Comparison of ENCODE assay signal across 12 cellular contexts in the genomic region with DNA sequence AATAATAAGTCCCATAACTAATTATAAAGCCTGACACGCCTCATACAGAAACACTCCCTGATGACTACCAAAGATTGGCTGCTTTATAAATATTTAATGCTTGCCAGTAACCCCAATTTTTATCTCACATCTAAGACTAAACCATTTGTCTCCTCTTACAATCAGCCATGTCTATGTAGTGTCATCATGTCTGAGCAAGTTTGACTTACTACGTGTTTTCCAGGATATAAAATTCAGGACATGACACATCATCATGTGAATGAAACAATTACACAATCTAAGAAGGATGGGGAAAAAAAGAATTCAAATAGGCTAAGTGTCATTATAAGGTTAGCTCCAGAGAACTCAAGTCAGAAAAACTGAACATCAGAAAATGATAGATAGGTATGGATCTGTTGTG.
A peak's percentile ranks its signal among the peaks of the same experiment; 100 is the strongest.
DNase-seq lines count a peak whose midpoint lies in the region; ATAC-seq and TF ChIP-seq lines count a peak whose summit lies in the region.
"Had no signal": no experiment of that assay in that cellular context is flagged by ENCODE, and none has a peak within 500 bp of the region (broad histone marks: within the 10 kb centered on the region; RNA-seq: fewer than 3 reads in every experiment).

No MANE protein-coding gene starts in this region.

- CTCF ChIA-PET in HEK293 (lab: Yijun Ruan, JAX), result no interaction called here

- H3K4me3 ChIP-seq in HEK293 (ENCODE audit: low read depth, low read length) (no peak overlapping the region), spleen (no peak overlapping the region)

- no peaks in the 10 kb centered on the region for H3K9me3 ChIP-seq in HEK293 (ENCODE audit: control insufficient read depth, insufficient read depth, low read depth, low read length)
- H3K9me3 ChIP-seq in spleen, result no peaks in the 10 kb centered on the region

- DNase-seq in amniotic epithelial cell (ENCODE audit: low read depth) (peak; percentile 70), foreskin keratinocyte (peak; percentile 94 to 98), sciatic nerve (ENCODE audit: low spot score) (no peak), NCI-H510A (lab: John Stamatoyannopoulos, UW) (no peak), spleen (no peak)
- DNase-seq in stimulated activated CD4-positive, alpha-beta T cell treated with anti-CD3 and anti-CD28 coated beads, Interleukin-15, amount 100 ng/mL, for 24 hours, result no peak
- DNase-seq: activated naive CD8-positive, alpha-beta T cell treated with anti-CD3 and anti-CD28 coated beads, Interleukin-2, amount 10 ng/mL, durations not matched to agents 7 days and 5 days; COR-L47; NCI-H1048; NCI-H446 had no signal

- POLR2A ChIA-PET in HEK293 (lab: Yijun Ruan, JAX), result interaction anchor here (1.1 kb wide), 1 partner anchor 208 kb away, joined by 6 read pairs; no protein-coding TSS in a partner anchor

- TF ChIP-seq CTCF in HEK293 (tag by site-specific recombination; IDR thresholded peaks at IDR 0.05) (no peak), foreskin keratinocyte (conservative IDR thresholded peaks at IDR 0.05) (no peak), spleen (IDR thresholded peaks at IDR 0.05 in 8 of 11, conservative IDR thresholded peaks at IDR 0.05 in 3 of 11) (no peak)

- no peaks in the 10 kb centered on the region for H3K36me3 ChIP-seq in HEK293 (ENCODE audit: control insufficient read depth in 2 of 2, insufficient read depth in 1 of 2, low read length in 2 of 2)
- H3K36me3 ChIP-seq in spleen, result no peaks in the 10 kb centered on the region

- no peaks in the 10 kb centered on the region for H3K27me3 ChIP-seq in foreskin keratinocyte
- no peaks in the 10 kb centered on the region for H3K27me3 ChIP-seq in spleen (replicated peaks in 1 of 7)

- intact Hi-C loops in sciatic nerve (cut with DNase I) (no loop called here), spleen (cut with DNase I; ENCODE audit: low total_unique reads) (no loop called here)

- 74 to 88% (median 76%) methylated on average over 2 of the region's 2 CpGs for WGBS in spleen, 5 donors

- no peak overlapping the region for H3K27ac ChIP-seq in HEK293 (ENCODE audit: extremely low read depth, low read depth, low read length)
- H3K27ac ChIP-seq in foreskin keratinocyte, result peak overlapping the region; percentile 75
- no peak overlapping the region for H3K27ac ChIP-seq in spleen

- H3K4me1 ChIP-seq in HEK293 (ENCODE audit: control insufficient read depth, insufficient read depth, low read length) (peaks cover 5% of the 10 kb centered on the region; the same call in 1 of the 2 replicates), foreskin keratinocyte (peaks cover 19% of the 10 kb centered on the region), spleen (no peaks in the 10 kb centered on the region)

- ATAC-seq in foreskin keratinocyte (peak; percentile 96), sciatic nerve (peak; percentile 46), HG03442 (IDR thresholded peaks at IDR 0.05; ENCODE audit: unreplicated experiment) (no peak)

- TF ChIP-seq POLR2A in spleen (IDR thresholded peaks at IDR 0.05), result no peak

TF ChIP-seq in HEK293, 187 proteins besides CTCF, POLR2A, EP300 and RAD21 (continues in another document):
- TF ChIP-seq ZNF302 (tag by site-specific recombination; IDR thresholded peaks at IDR 0.05; ENCODE audit: low read depth) (no peak), ZNF510 (tag by site-specific recombination; IDR thresholded peaks at IDR 0.05; ENCODE audit: insufficient replicate concordance) (no peak), ZNF791 (tag by site-specific recombination; IDR thresholded peaks at IDR 0.05) (no peak), ZNF473 (tag by site-specific recombination; IDR thresholded peaks at IDR 0.05) (no peak), ZNF292 (tag by site-specific recombination; IDR thresholded peaks at IDR 0.05; ENCODE audit: borderline replicate concordance, low read depth) (no peak), FEZF1 (tag by site-specific recombination; IDR thresholded peaks at IDR 0.05) (no peak), ZNF394 (tag by site-specific recombination; IDR thresholded peaks at IDR 0.05; ENCODE audit: borderline replicate concordance) (peak; percentile 21; the same call in 1 of the 2 replicates), ZNF140 (tag by site-specific recombination; IDR thresholded peaks at IDR 0.05) (no peak), ZNF792 (tag by site-specific recombination; IDR thresholded peaks at IDR 0.05) (no peak), ZNF174 (tag by site-specific recombination; IDR thresholded peaks at IDR 0.05) (no peak), ZFP37 (tag by site-specific recombination; IDR thresholded peaks at IDR 0.05) (no peak), ZNF16 (tag by site-specific recombination; IDR thresholded peaks at IDR 0.05; ENCODE audit: low read depth) (no peak), ZNF24 (tag by site-specific recombination; IDR thresholded peaks at IDR 0.05) (0 out of 2 replicates have a peak, but pooled peaks have one; percentile 21), MZF1 (tag by site-specific recombination; IDR thresholded peaks at IDR 0.05; ENCODE audit: borderline replicate concordance) (no peak), ZEB2 (tag by site-specific recombination; IDR thresholded peaks at IDR 0.05) (peak; percentile 62; the same call in 1 of the 2 replicates), ZNF629 (tag by site-specific recombination; IDR thresholded peaks at IDR 0.05) (peak; percentile 84), ZNF626 (tag by site-specific recombination; IDR thresholded peaks at IDR 0.05) (no peak), ZFP69B (tag by site-specific recombination; IDR thresholded peaks at IDR 0.05) (no peak), KLF10 (tag by site-specific recombination; IDR thresholded peaks at IDR 0.05) (0 out of 2 replicates have a peak, but pooled peaks have one; percentile 29), HOXD13 (CRISPR knock-in tag; IDR thresholded peaks at IDR 0.05; ENCODE audit: borderline replicate concordance) (no peak), ZBTB7A (tag by site-specific recombination; IDR thresholded peaks at IDR 0.05; ENCODE audit: low read depth) (no peak), ZNF624 (tag by site-specific recombination; IDR thresholded peaks at IDR 0.05) (no peak)
- TF ChIP-seq, protein P1, sequence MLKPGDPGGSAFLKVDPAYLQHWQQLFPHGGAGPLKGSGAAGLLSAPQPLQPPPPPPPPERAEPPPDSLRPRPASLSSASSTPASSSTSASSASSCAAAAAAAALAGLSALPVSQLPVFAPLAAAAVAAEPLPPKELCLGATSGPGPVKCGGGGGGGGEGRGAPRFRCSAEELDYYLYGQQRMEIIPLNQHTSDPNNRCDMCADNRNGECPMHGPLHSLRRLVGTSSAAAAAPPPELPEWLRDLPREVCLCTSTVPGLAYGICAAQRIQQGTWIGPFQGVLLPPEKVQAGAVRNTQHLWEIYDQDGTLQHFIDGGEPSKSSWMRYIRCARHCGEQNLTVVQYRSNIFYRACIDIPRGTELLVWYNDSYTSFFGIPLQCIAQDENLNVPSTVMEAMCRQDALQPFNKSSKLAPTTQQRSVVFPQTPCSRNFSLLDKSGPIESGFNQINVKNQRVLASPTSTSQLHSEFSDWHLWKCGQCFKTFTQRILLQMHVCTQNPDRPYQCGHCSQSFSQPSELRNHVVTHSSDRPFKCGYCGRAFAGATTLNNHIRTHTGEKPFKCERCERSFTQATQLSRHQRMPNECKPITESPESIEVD (tag by site-specific recombination; IDR thresholded peaks at IDR 0.05), result no peak
- TF ChIP-seq, protein P2, sequence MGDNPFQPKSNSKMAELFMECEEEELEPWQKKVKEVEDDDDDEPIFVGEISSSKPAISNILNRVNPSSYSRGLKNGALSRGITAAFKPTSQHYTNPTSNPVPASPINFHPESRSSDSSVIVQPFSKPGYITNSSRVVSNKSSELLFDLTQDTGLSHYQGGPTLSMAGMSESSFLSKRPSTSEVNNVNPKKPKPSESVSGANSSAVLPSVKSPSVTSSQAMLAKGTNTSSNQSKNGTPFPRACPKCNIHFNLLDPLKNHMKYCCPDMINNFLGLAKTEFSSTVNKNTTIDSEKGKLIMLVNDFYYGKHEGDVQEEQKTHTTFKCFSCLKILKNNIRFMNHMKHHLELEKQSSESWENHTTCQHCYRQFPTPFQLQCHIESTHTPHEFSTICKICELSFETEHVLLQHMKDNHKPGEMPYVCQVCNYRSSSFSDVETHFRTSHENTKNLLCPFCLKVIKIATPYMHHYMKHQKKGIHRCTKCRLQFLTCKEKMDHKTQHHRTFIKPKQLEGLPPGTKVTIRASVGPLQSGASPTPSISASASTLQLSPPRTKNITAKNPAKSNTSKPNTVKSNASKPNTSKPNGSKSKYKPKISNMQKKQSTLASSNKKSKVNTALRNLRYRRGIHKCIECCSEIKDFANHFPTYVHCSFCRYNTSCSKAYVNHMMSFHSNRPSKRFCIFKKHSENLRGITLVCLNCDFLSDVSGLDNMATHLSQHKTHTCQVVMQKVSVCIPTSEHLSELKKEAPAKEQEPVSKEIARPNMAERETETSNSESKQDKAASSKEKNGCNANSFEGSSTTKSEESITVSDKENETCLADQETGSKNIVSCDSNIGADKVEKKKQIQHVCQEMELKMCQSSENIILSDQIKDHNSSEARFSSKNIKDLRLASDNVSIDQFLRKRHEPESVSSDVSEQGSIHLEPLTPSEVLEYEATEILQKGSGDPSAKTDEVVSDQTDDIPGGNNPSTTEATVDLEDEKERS (tag by site-specific recombination; IDR thresholded peaks at IDR 0.05), result no peak
- TF ChIP-seq, protein P3, sequence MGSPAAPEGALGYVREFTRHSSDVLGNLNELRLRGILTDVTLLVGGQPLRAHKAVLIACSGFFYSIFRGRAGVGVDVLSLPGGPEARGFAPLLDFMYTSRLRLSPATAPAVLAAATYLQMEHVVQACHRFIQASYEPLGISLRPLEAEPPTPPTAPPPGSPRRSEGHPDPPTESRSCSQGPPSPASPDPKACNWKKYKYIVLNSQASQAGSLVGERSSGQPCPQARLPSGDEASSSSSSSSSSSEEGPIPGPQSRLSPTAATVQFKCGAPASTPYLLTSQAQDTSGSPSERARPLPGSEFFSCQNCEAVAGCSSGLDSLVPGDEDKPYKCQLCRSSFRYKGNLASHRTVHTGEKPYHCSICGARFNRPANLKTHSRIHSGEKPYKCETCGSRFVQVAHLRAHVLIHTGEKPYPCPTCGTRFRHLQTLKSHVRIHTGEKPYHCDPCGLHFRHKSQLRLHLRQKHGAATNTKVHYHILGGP (tag by site-specific recombination; IDR thresholded peaks at IDR 0.05), result peak; percentile 61; the same call in 1 of the 2 replicates
- TF ChIP-seq, protein P4, sequence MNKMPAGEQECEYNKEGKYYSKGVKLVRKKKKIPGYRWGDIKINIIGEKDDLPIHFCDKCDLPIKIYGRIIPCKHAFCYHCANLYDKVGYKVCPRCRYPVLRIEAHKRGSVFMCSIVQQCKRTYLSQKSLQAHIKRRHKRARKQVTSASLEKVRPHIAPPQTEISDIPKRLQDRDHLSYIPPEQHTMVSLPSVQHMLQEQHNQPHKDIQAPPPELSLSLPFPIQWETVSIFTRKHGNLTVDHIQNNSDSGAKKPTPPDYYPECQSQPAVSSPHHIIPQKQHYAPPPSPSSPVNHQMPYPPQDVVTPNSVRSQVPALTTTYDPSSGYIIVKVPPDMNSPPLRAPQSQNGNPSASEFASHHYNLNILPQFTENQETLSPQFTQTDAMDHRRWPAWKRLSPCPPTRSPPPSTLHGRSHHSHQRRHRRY (tag by site-specific recombination; IDR thresholded peaks at IDR 0.05), result no peak

Comparison
In these comparisons a context has a peak if more than half of its experiments do, and no peak if none do; other contexts are left out.
1. DNase-seq: peak in amniotic epithelial cell (single experiment) and foreskin keratinocyte (2 of 2); none in sciatic nerve (single experiment), stimulated activated CD4-positive, alpha-beta T cell treated with anti-CD3 and anti-CD28 coated beads, Interleukin-15, amount 100 ng/mL, for 24 hours (single experiment), NCI-H510A (single experiment) and spleen (single experiment).